ENCODE assay signal across 31 cellular contexts in genomic region chr2:99678651-99679050, GRCh38.
"Had no signal": no experiment of that assay in that cellular context is flagged by ENCODE, and none has a peak within 500 bp of the region (broad histone marks: within the 10 kb centered on the region; RNA-seq: fewer than 3 reads in every experiment).

No MANE protein-coding gene starts in this region.

- H3K27me3 Mint-ChIP-seq: activated CD4-positive, alpha-beta memory T cell treated with anti-CD3 and anti-CD28 coated beads, Interleukin-2, amount 10 ng/mL, durations not matched to agents 7 days and 5 days; activated CD4-positive, alpha-beta T cell treated with anti-CD3 and anti-CD28 coated beads, Interleukin-2, amount 10 ng/mL, durations not matched to agents 7 days and 5 days; activated naive CD4-positive, alpha-beta T cell treated with anti-CD3 and anti-CD28 coated beads, Interleukin-2, amount 10 ng/mL, durations not matched to agents 7 days and 5 days; activated T-cell treated with anti-CD3 and anti-CD28 coated beads, Interleukin-2, amount 50 U/mL, for 24 hours; brain; T-helper 17 cell had no signal

- H3K4me1 ChIP-seq: breast epithelium, colonic mucosa, gastrocnemius medialis had no signal

- DNase-seq: activated CD4-positive, alpha-beta memory T cell treated with anti-CD3 and anti-CD28 coated beads, Interleukin-2, amount 10 ng/mL, durations not matched to agents 7 days and 5 days; activated CD4-positive, alpha-beta T cell treated with anti-CD3 and anti-CD28 coated beads for 1 hour; activated CD4-positive, alpha-beta T cell treated with anti-CD3 and anti-CD28 coated beads for 4 hours; activated CD4-positive, alpha-beta T cell treated with anti-CD3 and anti-CD28 coated beads, Interleukin-2, amount 10 ng/mL, durations not matched to agents 7 days and 5 days; activated CD4-positive, alpha-beta T cell treated with anti-CD3 and anti-CD28 coated beads, Interleukin-2, amount 50 U/mL, for 4 hours; activated CD8-positive, alpha-beta memory T cell treated with anti-CD3 and anti-CD28 coated beads, Interleukin-2, amount 50 U/mL, for 48 hours; activated gamma-delta T cell; activated naive CD4-positive, alpha-beta T cell; activated naive CD4-positive, alpha-beta T cell treated with anti-CD3 and anti-CD28 coated beads, Interleukin-2, amount 10 ng/mL, durations not matched to agents 7 days and 5 days; activated naive CD8-positive, alpha-beta T cell treated with anti-CD3 and anti-CD28 coated beads, Interleukin-2, amount 10 ng/mL, durations not matched to agents 7 days and 5 days; activated T-cell treated with anti-CD3 and anti-CD28 coated beads for 4 hours; activated T-cell treated with anti-CD3 and anti-CD28 coated beads, Interleukin-2, amount 50 U/mL, for 24 hours; activated T-cell treated with anti-CD3 and anti-CD28 coated beads, Interleukin-2, amount 50 U/mL, for 72 hours; central memory CD4-positive, alpha-beta T cell; cerebellar nuclear complex; colonic mucosa; effector memory CD4-positive, alpha-beta T cell; endodermal cell; foreskin fibroblast; gastrocnemius medialis; glutamatergic neuron; heart left ventricle; T-helper 17 cell; T1000 had no signal

- H3K36me3 Mint-ChIP-seq: activated naive CD4-positive, alpha-beta T cell treated with anti-CD3 and anti-CD28 coated beads, Interleukin-2, amount 10 ng/mL, durations not matched to agents 7 days and 5 days; activated naive CD4-positive, alpha-beta T cell treated with anti-CD3 and anti-CD28 coated beads, Interleukin-2, amount 50 U/mL, for 72 hours; activated naive CD8-positive, alpha-beta T cell treated with anti-CD3 and anti-CD28 coated beads, Interleukin-2, amount 10 ng/mL, durations not matched to agents 7 days and 5 days had no signal

- H3K27ac Mint-ChIP-seq: activated CD4-positive, alpha-beta memory T cell treated with anti-CD3 and anti-CD28 coated beads, Interleukin-2, amount 10 ng/mL, durations not matched to agents 7 days and 5 days; activated CD4-positive, alpha-beta T cell treated with anti-CD3 and anti-CD28 coated beads, Interleukin-2, amount 10 ng/mL, durations not matched to agents 7 days and 5 days; activated naive CD4-positive, alpha-beta T cell treated with anti-CD3 and anti-CD28 coated beads, Interleukin-2, amount 10 ng/mL, durations not matched to agents 7 days and 5 days; activated naive CD4-positive, alpha-beta T cell treated with anti-CD3 and anti-CD28 coated beads, Interleukin-2, amount 50 U/mL, for 72 hours; activated naive CD8-positive, alpha-beta T cell treated with anti-CD3 and anti-CD28 coated beads, Interleukin-2, amount 10 ng/mL, durations not matched to agents 7 days and 5 days; activated T-cell treated with anti-CD3 and anti-CD28 coated beads, Interleukin-2, amount 50 U/mL, for 24 hours; activated T-cell treated with anti-CD3 and anti-CD28 coated beads, Interleukin-2, amount 50 U/mL, for 72 hours; endodermal cell; T-helper 17 cell; T-helper 2 cell treated with Interferon-gamma antibody and Interleukin-4, amounts not matched to agents 5 μg/mL and 100 μg/mL, for 36 hours had no signal

- ATAC-seq: activated naive CD4-positive, alpha-beta T cell treated with anti-CD3 and anti-CD28 coated beads, Interleukin-2, amount 50 U/mL, for 72 hours; activated T-cell treated with anti-CD3 and anti-CD28 coated beads, Interleukin-2, amount 50 U/mL, for 72 hours; esophagus mucosa; gastrocnemius medialis; heart left ventricle; T-helper 17 cell had no signal

- H3K36me3 ChIP-seq: ascending aorta, breast epithelium, cardiac muscle cell, colonic mucosa, gastrocnemius medialis, heart left ventricle had no signal

- H3K4me3 Mint-ChIP-seq: activated CD4-positive, alpha-beta memory T cell treated with anti-CD3 and anti-CD28 coated beads, Interleukin-2, amount 10 ng/mL, durations not matched to agents 7 days and 5 days; activated CD4-positive, alpha-beta T cell treated with anti-CD3 and anti-CD28 coated beads, Interleukin-2, amount 10 ng/mL, durations not matched to agents 7 days and 5 days; activated naive CD4-positive, alpha-beta T cell treated with anti-CD3 and anti-CD28 coated beads, Interleukin-2, amount 10 ng/mL, durations not matched to agents 7 days and 5 days; activated naive CD8-positive, alpha-beta T cell treated with anti-CD3 and anti-CD28 coated beads, Interleukin-2, amount 10 ng/mL, durations not matched to agents 7 days and 5 days; activated T-cell treated with anti-CD3 and anti-CD28 coated beads, Interleukin-2, amount 50 U/mL, for 24 hours; activated T-cell treated with anti-CD3 and anti-CD28 coated beads, Interleukin-2, amount 50 U/mL, for 72 hours; brain; endodermal cell; T-helper 17 cell; T-helper 2 cell treated with Interferon-gamma antibody and Interleukin-4, amounts not matched to agents 5 μg/mL and 100 μg/mL, for 36 hours had no signal

- H3K4me1 Mint-ChIP-seq: activated CD4-positive, alpha-beta memory T cell treated with anti-CD3 and anti-CD28 coated beads, Interleukin-2, amount 10 ng/mL, durations not matched to agents 7 days and 5 days; activated CD4-positive, alpha-beta T cell treated with anti-CD3 and anti-CD28 coated beads, Interleukin-2, amount 10 ng/mL, durations not matched to agents 7 days and 5 days; activated naive CD4-positive, alpha-beta T cell treated with anti-CD3 and anti-CD28 coated beads, Interleukin-2, amount 10 ng/mL, durations not matched to agents 7 days and 5 days; activated naive CD8-positive, alpha-beta T cell treated with anti-CD3 and anti-CD28 coated beads, Interleukin-2, amount 10 ng/mL, durations not matched to agents 7 days and 5 days; endodermal cell; T-helper 17 cell had no signal

- H3K27me3 ChIP-seq: ascending aorta, breast epithelium, cardiac muscle cell, colonic mucosa, gastrocnemius medialis, heart left ventricle had no signal

- H3K27ac ChIP-seq: ascending aorta, breast epithelium, cardiac muscle cell, colonic mucosa, gastrocnemius medialis, heart left ventricle had no signal

- H3K9me3 ChIP-seq: ascending aorta, breast epithelium, colonic mucosa, gastrocnemius medialis, heart left ventricle had no signal

- H3K9me3 Mint-ChIP-seq: activated CD4-positive, alpha-beta memory T cell treated with anti-CD3 and anti-CD28 coated beads, Interleukin-2, amount 10 ng/mL, durations not matched to agents 7 days and 5 days; activated CD4-positive, alpha-beta T cell treated with anti-CD3 and anti-CD28 coated beads, Interleukin-2, amount 10 ng/mL, durations not matched to agents 7 days and 5 days; activated naive CD4-positive, alpha-beta T cell treated with anti-CD3 and anti-CD28 coated beads, Interleukin-2, amount 10 ng/mL, durations not matched to agents 7 days and 5 days; activated naive CD4-positive, alpha-beta T cell treated with anti-CD3 and anti-CD28 coated beads, Interleukin-2, amount 50 U/mL, for 72 hours; activated naive CD8-positive, alpha-beta T cell treated with anti-CD3 and anti-CD28 coated beads, Interleukin-2, amount 10 ng/mL, durations not matched to agents 7 days and 5 days; activated T-cell treated with anti-CD3 and anti-CD28 coated beads, Interleukin-2, amount 50 U/mL, for 24 hours; activated T-cell treated with anti-CD3 and anti-CD28 coated beads, Interleukin-2, amount 50 U/mL, for 72 hours; brain; endodermal cell; T-helper 2 cell treated with Interferon-gamma antibody and Interleukin-4, amounts not matched to agents 5 μg/mL and 100 μg/mL, for 36 hours had no signal

- H3K4me3 ChIP-seq: ascending aorta, breast epithelium, cardiac muscle cell, colonic mucosa, gastrocnemius medialis, heart left ventricle had no signal
